ENCODE assay signal across 19 cellular contexts in the genomic region with DNA sequence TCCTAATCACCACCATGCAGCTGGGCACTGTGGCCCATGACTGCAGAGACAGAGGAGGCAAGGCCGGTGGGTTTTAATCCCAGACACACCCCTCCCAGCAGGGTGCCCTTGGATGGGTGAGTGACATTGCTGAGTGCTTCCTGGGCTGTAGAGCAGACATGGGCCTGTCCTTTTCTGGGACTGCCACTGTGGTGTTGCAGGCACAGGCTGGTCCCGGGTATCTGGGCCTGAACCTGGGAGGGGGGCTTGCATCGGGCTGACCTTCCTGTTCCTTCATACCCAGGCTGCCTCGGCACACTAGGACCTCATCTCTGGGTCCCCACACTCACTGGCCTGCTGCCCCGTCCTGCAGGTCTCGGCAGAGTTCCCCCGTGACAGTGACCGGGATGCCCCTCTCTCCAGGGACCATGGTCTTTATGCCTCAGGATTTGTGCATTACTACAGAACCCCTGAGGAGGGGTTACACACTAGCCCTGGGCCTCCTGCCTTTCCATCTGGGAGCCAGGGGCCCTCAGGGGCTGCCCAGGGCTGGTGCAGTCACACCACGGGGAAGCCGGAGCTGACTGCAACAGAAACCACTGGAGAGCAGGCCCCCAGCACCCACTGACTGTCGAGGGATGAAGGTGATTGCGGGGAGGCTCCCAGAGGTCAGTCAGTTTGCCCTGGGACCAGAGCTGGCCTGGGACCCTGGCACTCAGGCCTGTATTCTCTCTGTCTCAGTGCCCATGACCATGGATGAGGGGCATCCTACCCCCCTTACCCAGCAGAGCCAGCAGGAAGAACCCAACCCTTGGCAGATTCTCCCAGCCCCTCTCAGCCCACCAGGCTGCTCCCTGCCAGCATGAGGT. TPM values are rescaled to one million over a fixed set of nuclear protein-coding genes. Genes with fewer than 3 reads are reported as not detected.
DNase-seq lines count a peak whose midpoint lies in the region; ATAC-seq and TF ChIP-seq lines count a peak whose summit lies in the region.
"Had no signal": no experiment of that assay in that cellular context is flagged by ENCODE, and none has a peak within 500 bp of the region (broad histone marks: within the 10 kb centered on the region; RNA-seq: fewer than 3 reads in every experiment).

No MANE protein-coding gene starts in this region.

- in situ Hi-C loops in GM13977 (cut with MboI; ENCODE audit: low pct_unique_long_range_greater_than_20kb, low sequenced_read_pairs, unreplicated experiment): loop anchor here (25.0 kb wide), 1 partner anchor 263 kb away; no protein-coding TSS in a partner anchor

- H3K36me3 Mint-ChIP-seq in naive thymus-derived CD8-positive, alpha-beta T cell: no peaks in the 10 kb centered on the region
- H3K36me3 Mint-ChIP-seq: CD14-positive monocyte had no signal

- no peak overlapping the region for H3K27ac Mint-ChIP-seq in naive thymus-derived CD8-positive, alpha-beta T cell
- H3K27ac Mint-ChIP-seq: CD14-positive monocyte, GM23338 had no signal

- H3K4me3 ChIP-seq in coronary artery: no peak overlapping the region
- H3K4me3 ChIP-seq: GM23338 had no signal

- ATAC-seq in GM18858 (IDR thresholded peaks at IDR 0.05; ENCODE audit: unreplicated experiment): no peak
- ATAC-seq in naive thymus-derived CD8-positive, alpha-beta T cell: no peak
- ATAC-seq: GM23338, SK-N-SH treated with all-trans-retinoic acid at 6 μM for 48 hours had no signal

- H3K27ac ChIP-seq in coronary artery: no peak overlapping the region

- peak; percentile 5 for DNase-seq in GM13977 (ENCODE audit: low spot score)
- DNase-seq in coronary artery (ENCODE audit: low spot score): peak; percentile 64
- peak; percentile 8 for DNase-seq in mucosa of gallbladder (ENCODE audit: low spot score)
- DNase-seq in ureter (ENCODE audit: low spot score): peak; percentile 30
- no peak for DNase-seq in LoVo (ENCODE audit: low spot score)
- no peak for DNase-seq in naive thymus-derived CD8-positive, alpha-beta T cell
- DNase-seq: ACHN, AML-193, HCEC 1CT, Kasumi-1, NCI-H1105, NCI-H510A, NCI-H82, OCI-M1, SHP77 treated with DMSO at 0.1 percent for 48 hours had no signal

- POLR2A ChIA-PET in naive thymus-derived CD8-positive, alpha-beta T cell (lab: Charles Lee): no interaction called here

- peaks cover 0 to 2% (median 0%) of the 10 kb centered on the region in 4 donors for H3K4me1 Mint-ChIP-seq in naive thymus-derived CD8-positive, alpha-beta T cell

- peaks cover under 1 to 13% (median 6%) of the 10 kb centered on the region in 5 donors for H3K27me3 Mint-ChIP-seq in naive thymus-derived CD8-positive, alpha-beta T cell

- H3K9me3 Mint-ChIP-seq in naive thymus-derived CD8-positive, alpha-beta T cell: no peaks in the 10 kb centered on the region
- H3K9me3 Mint-ChIP-seq: GM23338 had no signal

- no peak overlapping the region for H3K4me3 Mint-ChIP-seq in naive thymus-derived CD8-positive, alpha-beta T cell
- H3K4me3 Mint-ChIP-seq: CD14-positive monocyte, GM23338 had no signal

- TF ChIP-seq CTCF in GM13977 (IDR thresholded peaks at IDR 0.05; ENCODE audit: extremely low read depth, insufficient read depth, missing control alignments) (no peak), coronary artery (IDR thresholded peaks at IDR 0.05) (no peak)

RNA-seq across cellular contexts. Expression of a gene that starts 8.9 kb away (rescaled TPM):
- total RNA-seq in mucosa of gallbladder: 0.43 TPM
- not detected for total RNA-seq in ureter
- not detected for total RNA-seq in naive thymus-derived CD8-positive, alpha-beta T cell
- not detected for polyA plus RNA-seq in naive thymus-derived CD8-positive, alpha-beta T cell
- polyA plus RNA-seq: CD14-positive monocyte had no signal

Comparison
In these comparisons a context has a peak if more than half of its experiments do, and no peak if none do; other contexts are left out.
1. DNase-seq: peak in GM13977 (single experiment), coronary artery (single experiment), mucosa of gallbladder (single experiment) and ureter (single experiment); none in LoVo (single experiment) and naive thymus-derived CD8-positive, alpha-beta T cell (0 of 10).